ENCODE assay signal across 7 cellular contexts in genomic region chr13:94636096-94636495, GRCh38. TPM values are rescaled to one million over a fixed set of nuclear protein-coding genes. Genes with fewer than 3 reads are reported as not detected.
DNase-seq lines count a peak whose midpoint lies in the region; ATAC-seq, FAIRE-seq and TF ChIP-seq lines count a peak whose summit lies in the region.
"Not testable (repeated sequence)": the region's sequence is repeated elsewhere in the genome, so short reads cannot be mapped to it uniquely, and the experiment has no call there.

No MANE protein-coding gene starts in this region.

- H3F3A ChIP-seq in GM23338 (replicated peaks; ENCODE audit: low read depth), result not testable (repeated sequence)

- BruUV-seq in GM12878 (replicated peaks; lab: Mats Ljungman, UMichigan), result not testable (repeated sequence)

- H3K4me3 Mint-ChIP-seq in GM23338; activated CD4-positive, alpha-beta T cell treated with anti-CD3 and anti-CD28 coated beads, Interleukin-2, amount 10 ng/mL, durations not matched to agents 24 days and 14 days; activated T-helper 17 cell treated with anti-CD3 and anti-CD28 coated beads, Interleukin-2, amount 50 U/mL, for 72 hours: not testable (repeated sequence)

- POLR2A ChIA-PET in GM12878 (lab: Charles Lee), result not testable (repeated sequence)

- not testable (repeated sequence) for H3K9ac ChIP-seq in GM12878 (ENCODE audit: control insufficient read depth, insufficient read depth, low read length)

- DNase-seq in ELR (ENCODE audit: low read depth) (peak; percentile 8), NCI-H82 (lab: John Stamatoyannopoulos, UW) (peak; percentile 66)
- not testable (repeated sequence) for DNase-seq in GM23338 (ENCODE audit: low spot score); GM12878 (ENCODE audit: low read depth, low spot score); foreskin keratinocyte
- peak; percentile 49 for DNase-seq in activated CD4-positive, alpha-beta T cell treated with anti-CD3 and anti-CD28 coated beads, Interleukin-2, amount 10 ng/mL, durations not matched to agents 24 days and 14 days

- WGBS in GM12878 (ENCODE audit: insufficient coverage, insufficient replicate concordance, low lambda C conversion rate, missing lambda C conversion rate), result 20% methylated on average over 5 of the region's 5 CpGs

- not testable (repeated sequence) for H3K9me2 ChIP-seq in GM23338 (ENCODE audit: insufficient read depth)

- intact Hi-C loops in activated CD4-positive, alpha-beta T cell treated with anti-CD3 and anti-CD28 coated beads, Interleukin-2, amount 10 ng/mL, durations not matched to agents 24 days and 14 days (cut with micrococcal nuclease); GM12878 (cut with micrococcal nuclease; ENCODE audit: unreplicated experiment): not testable (repeated sequence)

- SMC1A ChIA-PET in GM12878 (lab: Charles Lee; ENCODE audit: uncharacterized antibody, unreplicated experiment), result interaction anchor here (1.0 to 1.3 kb wide), 2 partner anchors 9 to 768 kb away, joined by 3 read pairs; no protein-coding TSS in a partner anchor

- FAIRE-seq in GM12878 (lab: Jason Lieb, UNC), result not testable (repeated sequence)

- H3K4me1 ChIP-seq in GM23338 (ENCODE audit: insufficient read depth) (peaks cover 13% of the 10 kb centered on the region), foreskin keratinocyte (peaks cover 12% of the 10 kb centered on the region)
- not testable (repeated sequence) for H3K4me1 ChIP-seq in GM12878 (ENCODE audit: control insufficient read depth, insufficient read depth, low read length)

- not testable (repeated sequence) for H3K36me3 ChIP-seq in GM23338 (ENCODE audit: insufficient read depth); GM12878 (ENCODE audit: control insufficient read depth in 2 of 2, insufficient read depth in 2 of 2, low read length in 1 of 2)

- not testable (repeated sequence) for ATAC-seq in GM23338
- ATAC-seq in activated T-helper 17 cell treated with anti-CD3 and anti-CD28 coated beads, Interleukin-2, amount 50 U/mL, for 72 hours (replicated peaks), result peak; percentile 85
- ATAC-seq in GM12878, result peak; percentile 48
- peak; percentile 29 for ATAC-seq in foreskin keratinocyte

- CTCF ChIA-PET in GM12878 (lab: Yijun Ruan, JAX), result interaction anchor here (0.8 kb wide), 1 partner anchor 19 kb away, joined by 3 read pairs; no protein-coding TSS in a partner anchor

- not testable (repeated sequence) for TF ChIP-seq CTCF in GM23338 (conservative IDR thresholded peaks at IDR 0.05; ENCODE audit: low read depth in 2 of 2); GM12878 (IDR thresholded peaks at IDR 0.05 in 2 of 3, conservative IDR thresholded peaks at IDR 0.05 in 1 of 3; ENCODE audit: control insufficient read depth in 2 of 3, extremely low read depth in 1 of 3, insufficient read depth in 1 of 3, low read depth in 3 of 3, low read length in 3 of 3); foreskin keratinocyte (conservative IDR thresholded peaks at IDR 0.05)

- peak overlapping the region; percentile 87 for H3K27ac Mint-ChIP-seq in GM23338
- not testable (repeated sequence) for H3K27ac Mint-ChIP-seq in activated CD4-positive, alpha-beta T cell treated with anti-CD3 and anti-CD28 coated beads, Interleukin-2, amount 10 ng/mL, durations not matched to agents 24 days and 14 days; activated T-helper 17 cell treated with anti-CD3 and anti-CD28 coated beads, Interleukin-2, amount 50 U/mL, for 72 hours

- not testable (repeated sequence) for H4K20me1 ChIP-seq in GM23338 (replicated peaks; ENCODE audit: insufficient read depth); GM12878 (ENCODE audit: control insufficient read depth, insufficient read depth)

- H3K27ac ChIP-seq in GM23338 (ENCODE audit: low read depth); GM12878 (ENCODE audit: control insufficient read depth, insufficient read depth); foreskin keratinocyte: not testable (repeated sequence)

- not testable (repeated sequence) for H3K36me3 Mint-ChIP-seq in GM23338 (ENCODE audit: low read depth)
- H3K36me3 Mint-ChIP-seq in activated CD4-positive, alpha-beta T cell treated with anti-CD3 and anti-CD28 coated beads, Interleukin-2, amount 10 ng/mL, durations not matched to agents 24 days and 14 days (ENCODE audit: low read depth), result peaks cover 15% of the 10 kb centered on the region
- H3K36me3 Mint-ChIP-seq in activated T-helper 17 cell treated with anti-CD3 and anti-CD28 coated beads, Interleukin-2, amount 50 U/mL, for 72 hours (ENCODE audit: low read depth), result peaks cover 22% of the 10 kb centered on the region

- TF ChIP-seq POLR2A in GM12878 (IDR thresholded peaks at IDR 0.05; ENCODE audit: low read depth, low read length), result not testable (repeated sequence)

- not testable (repeated sequence) for H3K9me3 Mint-ChIP-seq in GM23338; activated CD4-positive, alpha-beta T cell treated with anti-CD3 and anti-CD28 coated beads, Interleukin-2, amount 10 ng/mL, durations not matched to agents 24 days and 14 days; activated T-helper 17 cell treated with anti-CD3 and anti-CD28 coated beads, Interleukin-2, amount 50 U/mL, for 72 hours

- not testable (repeated sequence) for H3K4me2 ChIP-seq in GM23338; GM12878 (ENCODE audit: control insufficient read depth, insufficient read depth)

- in situ Hi-C loops in GM12878 (cut with MboI), result not testable (repeated sequence)

- not testable (repeated sequence) for TF ChIP-seq EP300 in GM12878 (IDR thresholded peaks at IDR 0.05; ENCODE audit: borderline replicate concordance in 1 of 2, control insufficient read depth in 1 of 2, low read depth in 2 of 2, low read length in 2 of 2)

- peaks cover 31% of the 10 kb centered on the region for H3K4me1 Mint-ChIP-seq in GM23338
- not testable (repeated sequence) for H3K4me1 Mint-ChIP-seq in activated CD4-positive, alpha-beta T cell treated with anti-CD3 and anti-CD28 coated beads, Interleukin-2, amount 10 ng/mL, durations not matched to agents 24 days and 14 days; activated T-helper 17 cell treated with anti-CD3 and anti-CD28 coated beads, Interleukin-2, amount 50 U/mL, for 72 hours

- RAD21 ChIA-PET in GM12878 (lab: Charles Lee; ENCODE audit: unreplicated experiment), result interaction anchor here (0.6 kb wide), 1 partner anchor 1037 kb away, joined by 3 read pairs; no protein-coding TSS in a partner anchor

- H2AFZ ChIP-seq in GM23338; GM12878 (ENCODE audit: control insufficient read depth, low read depth, low read length): not testable (repeated sequence)

- not testable (repeated sequence) for H3K79me2 ChIP-seq in GM23338 (replicated peaks; ENCODE audit: insufficient read depth); GM12878 (ENCODE audit: control insufficient read depth, insufficient read depth, low read length)

- not testable (repeated sequence) for H3K27me3 ChIP-seq in GM23338 (ENCODE audit: insufficient read depth); GM12878 (replicated peaks in 1 of 2; ENCODE audit: control insufficient read depth in 2 of 2, insufficient read depth in 2 of 2, low read length in 1 of 2); foreskin keratinocyte

- H3K27me3 Mint-ChIP-seq in GM23338 (ENCODE audit: insufficient read depth, low read depth, poor library complexity); activated CD4-positive, alpha-beta T cell treated with anti-CD3 and anti-CD28 coated beads, Interleukin-2, amount 10 ng/mL, durations not matched to agents 24 days and 14 days; activated T-helper 17 cell treated with anti-CD3 and anti-CD28 coated beads, Interleukin-2, amount 50 U/mL, for 72 hours: not testable (repeated sequence)

- H3K9me3 ChIP-seq in GM12878 (replicated peaks; ENCODE audit: control insufficient read depth, insufficient read depth, low read length), result not testable (repeated sequence)

- not testable (repeated sequence) for H3K4me3 ChIP-seq in GM23338, GM12878

- TF ChIP-seq RAD21 in GM12878 (IDR thresholded peaks at IDR 0.05; ENCODE audit: insufficient read depth, low read depth, low read length), result not testable (repeated sequence)

RNA-seq across cellular contexts. Expression of gene GPR180, which starts 34.4 kb away (rescaled TPM):
- total RNA-seq in GM23338 (2014; rRNA removed; shearing (Covaris generic)), result 8.7 and 9.5 TPM in 2 replicates
- polyA plus RNA-seq in GM23338 (2016; fragmentation: Nextera tagmentation; extraction: Ambion mirVana) (3.1 and 3.7 TPM in 2 replicates), GM12878 (2011; rRNA removed) (5.5 and 8.4 TPM in 2 replicates), GM12878 (2014; fragmentation: Illumina TruSeq; extraction: Trizol) (5.1 and 6.3 TPM in 2 replicates), GM12878 (2014; fragmentation: Nextera tagmentation; extraction: Ambion mirVana) (1 to 10 TPM; 1.6 to 1.8 TPM), GM12878 (2014; rRNA removed) (2.4 and 2.8 TPM in 2 replicates), GM12878 (2016; fragmentation: Nextera tagmentation; extraction: Ambion mirVana) (1 to 10 TPM; 5.8 to 7.2 TPM), foreskin keratinocyte (3.7 and 4.7 TPM in 2 replicates)
- total RNA-seq in activated CD4-positive, alpha-beta T cell treated with anti-CD3 and anti-CD28 coated beads, Interleukin-2, amount 10 ng/mL, durations not matched to agents 24 days and 14 days, result 9.8 and 10.3 TPM in 2 replicates
- 1 to 10 TPM; 6.7 to 8.0 TPM for total RNA-seq in activated T-helper 17 cell treated with anti-CD3 and anti-CD28 coated beads, Interleukin-2, amount 50 U/mL, for 72 hours
- 16.8 TPM in 2 replicates for total RNA-seq in GM12878 (2013; cell fraction: nucleolus; rRNA removed)
- total RNA-seq in GM12878 (2014; rRNA removed) (6.3 and 7.6 TPM in 2 replicates), GM12878 (2014; rRNA removed; fragmentation: Illumina TruSeq; extraction: Trizol) (7.0 and 7.6 TPM in 2 replicates), GM12878 (2021) (4.2 and 4.4 TPM in 2 replicates), foreskin keratinocyte (16.4 and 17.0 TPM in 2 replicates)
- polyA plus RNA-seq in GM12878 (2011; ENCODE audit: low read depth), result 1.7 TPM
- 1.9 and 2.1 TPM in 2 replicates for polyA plus RNA-seq in GM12878 (2011; cell fraction: cytosol; rRNA removed)
- polyA plus RNA-seq in GM12878 (2011; cell fraction: nucleus; rRNA removed), result 4.4 TPM in 2 replicates
- polyA plus RNA-seq in GM12878 (2012), result 2.6 and 3.3 TPM in 2 replicates
- polyA minus RNA-seq in GM12878 (2011; rRNA and poly(A)+ RNA removed), result 7.3 and 9.4 TPM in 2 replicates
- polyA minus RNA-seq in GM12878 (2011; cell fraction: cytosol; rRNA and poly(A)+ RNA removed), result 3.1 and 3.3 TPM in 2 replicates
- 5.6 and 8.9 TPM in 2 replicates for polyA minus RNA-seq in GM12878 (2011; cell fraction: nucleus; rRNA and poly(A)+ RNA removed)

RNA-seq across cellular contexts. Expression of gene TGDS, which starts 40.1 kb away (rescaled TPM):
- total RNA-seq in GM23338 (2014; rRNA removed; shearing (Covaris generic)), result 19.6 and 23.9 TPM in 2 replicates
- 18.1 and 18.4 TPM in 2 replicates for polyA plus RNA-seq in GM23338 (2016; fragmentation: Nextera tagmentation; extraction: Ambion mirVana)
- total RNA-seq in activated CD4-positive, alpha-beta T cell treated with anti-CD3 and anti-CD28 coated beads, Interleukin-2, amount 10 ng/mL, durations not matched to agents 24 days and 14 days, result 27.5 and 31.0 TPM in 2 replicates
- 10 to 100 TPM; 18.2 to 24.4 TPM for total RNA-seq in activated T-helper 17 cell treated with anti-CD3 and anti-CD28 coated beads, Interleukin-2, amount 50 U/mL, for 72 hours
- total RNA-seq in GM12878 (2013; cell fraction: nucleolus; rRNA removed), result 43.5 and 45.4 TPM in 2 replicates
- 16.2 and 19.1 TPM in 2 replicates for total RNA-seq in GM12878 (2014; rRNA removed)
- 21.0 and 21.2 TPM in 2 replicates for total RNA-seq in GM12878 (2014; rRNA removed; fragmentation: Illumina TruSeq; extraction: Trizol)
- 11.2 and 13.1 TPM in 2 replicates for total RNA-seq in GM12878 (2021)
- 4.6 TPM for polyA plus RNA-seq in GM12878 (2011; ENCODE audit: low read depth)
- 44.3 and 68.5 TPM in 2 replicates for polyA plus RNA-seq in GM12878 (2011; rRNA removed)
- polyA plus RNA-seq in GM12878 (2011; cell fraction: cytosol; rRNA removed), result 14.3 and 19.8 TPM in 2 replicates
- polyA plus RNA-seq in GM12878 (2011; cell fraction: nucleus; rRNA removed), result 25.7 and 29.7 TPM in 2 replicates
- 9.5 and 15.3 TPM in 2 replicates for polyA plus RNA-seq in GM12878 (2012)
- polyA plus RNA-seq in GM12878 (2014; fragmentation: Illumina TruSeq; extraction: Trizol), result 24.3 and 26.0 TPM in 2 replicates
- polyA plus RNA-seq in GM12878 (2014; fragmentation: Nextera tagmentation; extraction: Ambion mirVana), result 10 to 100 TPM; 28.1 to 42.7 TPM
- 12.5 and 16.5 TPM in 2 replicates for polyA plus RNA-seq in GM12878 (2014; rRNA removed)
- polyA plus RNA-seq in GM12878 (2016; fragmentation: Nextera tagmentation; extraction: Ambion mirVana), result 10 to 100 TPM; 23.4 to 24.9 TPM
- polyA minus RNA-seq in GM12878 (2011; rRNA and poly(A)+ RNA removed), result 16.4 and 29.3 TPM in 2 replicates
- 5.7 and 6.3 TPM in 2 replicates for polyA minus RNA-seq in GM12878 (2011; cell fraction: cytosol; rRNA and poly(A)+ RNA removed)
- polyA minus RNA-seq in GM12878 (2011; cell fraction: nucleus; rRNA and poly(A)+ RNA removed), result 24.1 and 25.1 TPM in 2 replicates
- total RNA-seq in foreskin keratinocyte, result 12.4 and 12.7 TPM in 2 replicates
- 6.5 and 7.8 TPM in 2 replicates for polyA plus RNA-seq in foreskin keratinocyte
